Comparison of ENCODE assay signal across 8 cellular contexts in the genomic region with DNA sequence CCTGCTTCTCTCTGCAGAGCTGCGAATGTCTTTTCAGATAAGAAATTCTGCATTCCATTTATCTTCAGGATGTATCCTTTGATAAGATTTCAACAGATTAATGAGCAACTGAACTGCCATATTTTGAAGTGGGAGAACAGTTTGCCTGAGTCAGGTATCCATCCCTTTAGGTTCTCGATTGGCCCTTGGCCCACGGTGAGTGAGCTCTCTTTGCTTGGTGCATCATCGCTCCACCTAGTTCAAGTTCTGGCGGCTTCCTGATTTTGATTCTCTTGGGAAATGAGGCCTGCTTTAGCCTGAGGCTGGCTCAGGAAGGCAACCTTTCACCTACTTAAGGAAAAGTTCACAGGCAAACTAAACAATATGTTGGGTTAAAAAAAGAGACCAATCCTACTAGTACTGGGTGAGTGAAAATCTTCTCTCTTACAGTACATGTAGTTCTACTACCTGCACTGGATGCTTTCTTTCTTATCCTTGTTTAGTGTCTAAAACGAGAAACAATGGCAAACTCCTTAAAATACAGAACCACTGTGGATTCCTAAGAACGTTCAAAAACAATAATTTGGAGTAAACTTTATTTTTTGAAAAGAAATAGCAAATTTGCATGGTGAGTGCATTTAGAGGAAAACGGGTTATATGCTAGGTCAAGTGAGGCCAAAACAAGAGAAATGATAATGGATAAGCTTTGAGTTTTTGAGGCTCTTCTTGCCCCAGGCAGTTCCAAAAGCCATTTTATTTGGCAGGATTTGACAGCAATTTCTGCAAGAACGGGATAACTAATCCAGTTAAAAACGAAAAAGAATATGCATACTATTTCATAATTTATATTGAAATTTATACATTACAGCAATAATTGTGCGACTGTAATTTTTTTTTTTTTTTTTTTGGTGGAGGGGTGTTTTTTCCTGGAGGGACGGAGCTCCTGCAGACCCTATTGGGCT. TPM values are rescaled to one million over a fixed set of nuclear protein-coding genes. Genes with fewer than 3 reads are reported as not detected.
A peak's percentile ranks its signal among the peaks of the same experiment; 100 is the strongest.
DNase-seq lines count a peak whose midpoint lies in the region; TF ChIP-seq lines count a peak whose summit lies in the region.

No MANE protein-coding gene starts in this region.

- no peaks in the 10 kb centered on the region for H3K27me3 ChIP-seq in A673 (replicated peaks; ENCODE audit: insufficient read depth, low read depth, low read length, poor library complexity)
- no peaks in the 10 kb centered on the region for H3K27me3 ChIP-seq in Peyer's patch
- H3K27me3 ChIP-seq in endodermal cell (ENCODE audit: control insufficient read depth, insufficient read depth, low read length, poor library complexity, severe bottlenecking), result peaks cover 17% of the 10 kb centered on the region

- no peak overlapping the region for H3K9ac ChIP-seq in endodermal cell (ENCODE audit: extremely low read depth, low read length, poor library complexity, severe bottlenecking)

- peak overlapping the region; percentile 97 for H3K27ac ChIP-seq in A673 (ENCODE audit: low read depth, low read length, poor library complexity, severe bottlenecking)
- H3K27ac ChIP-seq in Peyer's patch, result peak overlapping the region; percentile 94 to 97 (median 96)
- H3K27ac ChIP-seq in endodermal cell (ENCODE audit: low read depth, low read length), result peak overlapping the region; percentile 1
- H3K27ac ChIP-seq in mesodermal cell (ENCODE audit: low read depth, low read length, severe bottlenecking), result peak overlapping the region; percentile 87

- 32 to 48% methylated on average over 5 to 12 of the region's 12 CpGs for WGBS in endodermal cell (ENCODE audit: insufficient coverage in 1 of 2, insufficient read length in 1 of 2), 2 experiments
- WGBS in mesodermal cell (ENCODE audit: insufficient coverage in 2 of 2), 2 experiments, result 24 to 68% methylated on average over 3 to 5 of the region's 12 CpGs

- H3K36me3 ChIP-seq in A673 (ENCODE audit: insufficient read depth, low read length, poor library complexity, severe bottlenecking) (no peaks in the 10 kb centered on the region), Peyer's patch (no peaks in the 10 kb centered on the region), endodermal cell (ENCODE audit: control insufficient read depth, insufficient read depth, low read length) (no peaks in the 10 kb centered on the region), mesodermal cell (ENCODE audit: control insufficient read depth, insufficient read depth, low read length) (no peaks in the 10 kb centered on the region)

- in situ Hi-C loops in GM13977 (cut with MboI; ENCODE audit: low pct_unique_long_range_greater_than_20kb, low sequenced_read_pairs, unreplicated experiment), result no loop called here

- H3K4me3 ChIP-seq in A673 (ENCODE audit: low read depth, low read length, poor library complexity, severe bottlenecking) (peak overlapping the region; percentile 89), GM12864 (ENCODE audit: low read depth, low read length) (peak overlapping the region; percentile 94), Peyer's patch (peak overlapping the region; percentile 93 to 96 (median 94)), endodermal cell (ENCODE audit: low read length) (peak overlapping the region; percentile 73), mesodermal cell (ENCODE audit: extremely low read depth, insufficient read depth, low read length, poor library complexity, severe bottlenecking) (peak overlapping the region; percentile 97)

- H3K4me1 Mint-ChIP-seq in endodermal cell, result peaks cover 9% of the 10 kb centered on the region

- H3K4me3 Mint-ChIP-seq in endodermal cell, result no peak overlapping the region

- intact Hi-C loops in A673 (cut with micrococcal nuclease; ENCODE audit: unreplicated experiment), result loop anchor here (5.0 kb wide), 1 partner anchor 153 kb away; no protein-coding TSS in a partner anchor

- DNase-seq in A673 (ENCODE audit: low spot score) (peak; percentile 39), GM12864 (ENCODE audit: low read depth) (no peak), Peyer's patch (peak in 1 of 3 donors; percentile 59), endodermal cell (peak; percentile 76), ureter (ENCODE audit: low spot score) (peak; percentile 62), NCI-H187 (lab: John Stamatoyannopoulos, UW) (no peak), GM13977 (ENCODE audit: low spot score) (no peak)

- TF ChIP-seq POLR2A in Peyer's patch (IDR thresholded peaks at IDR 0.05), result no peak

- H3K9me3 ChIP-seq in A673 (ENCODE audit: low read depth, low read length, poor library complexity, severe bottlenecking) (no peaks in the 10 kb centered on the region), Peyer's patch (no peaks in the 10 kb centered on the region), endodermal cell (ENCODE audit: control insufficient read depth, low read length) (no peaks in the 10 kb centered on the region), mesodermal cell (ENCODE audit: control insufficient read depth, low read length) (no peaks in the 10 kb centered on the region)

- no peaks in the 10 kb centered on the region for H3K36me3 Mint-ChIP-seq in endodermal cell (ENCODE audit: low read depth)

- CTCF ChIA-PET in A673 (lab: Charles Lee), result interaction anchor here (0.7 kb wide), 1 partner anchor 151 kb away, joined by 8 read pairs; no protein-coding TSS in a partner anchor

- TF ChIP-seq CTCF in A673 (conservative IDR thresholded peaks at IDR 0.05; ENCODE audit: low read depth, low read length) (no peak), GM12864 (IDR thresholded peaks at IDR 0.05; ENCODE audit: low read depth, low read length, missing control alignments) (no peak), Peyer's patch (IDR thresholded peaks at IDR 0.05) (no peak), endodermal cell (conservative IDR thresholded peaks at IDR 0.05) (no peak), GM13977 (IDR thresholded peaks at IDR 0.05; ENCODE audit: extremely low read depth, insufficient read depth, missing control alignments) (no peak)

- POLR2A ChIA-PET in A673 (lab: Charles Lee; ENCODE audit: low non-redundant PET), result interaction anchor here (0.6 to 0.7 kb wide), 2 partner anchors 62 to 514 kb away, joined by 3 to 7 read pairs; no protein-coding TSS in a partner anchor

- no TSS peak for BruUV-seq in A673 (replicated peaks; lab: Mats Ljungman, UMichigan)

- peaks cover 9% of the 10 kb centered on the region for H3K27me3 Mint-ChIP-seq in endodermal cell (ENCODE audit: insufficient read depth)

- no peaks in the 10 kb centered on the region for H3K9me3 Mint-ChIP-seq in endodermal cell

- H3K4me1 ChIP-seq in A673 (ENCODE audit: insufficient read depth, low read length, poor library complexity, severe bottlenecking), result peaks cover 28% of the 10 kb centered on the region
- H3K4me1 ChIP-seq in Peyer's patch, result peaks cover 0 to 29% (median 4%) of the 10 kb centered on the region in 4 donors
- H3K4me1 ChIP-seq in endodermal cell (ENCODE audit: control insufficient read depth, insufficient read depth, low read length), result no peaks in the 10 kb centered on the region
- H3K4me1 ChIP-seq in mesodermal cell (ENCODE audit: control insufficient read depth, insufficient read depth, low read length, poor library complexity, severe bottlenecking), result peaks cover 25% of the 10 kb centered on the region

- peak overlapping the region; percentile 27 for H3K27ac Mint-ChIP-seq in endodermal cell

RNA-seq across cellular contexts. Expression of a gene that starts 0.8 kb away (rescaled TPM):
- total RNA-seq in A673 (2021), result 155 and 163 TPM in 2 replicates
- total RNA-seq in Peyer's patch, result 10 to 100 TPM; 25.6 to 52.2 (median 47.2) TPM
- 10 to 100 TPM; 65.2 to 65.7 TPM for total RNA-seq in endodermal cell
- polyA plus RNA-seq in endodermal cell (2013, experiment 1 of 2), result 73.4 TPM
- polyA plus RNA-seq in endodermal cell (2013, experiment 2 of 2), result 77.9 TPM
- polyA plus RNA-seq in mesodermal cell (2013, experiment 1 of 2), result 106 TPM
- 110 TPM for polyA plus RNA-seq in mesodermal cell (2013, experiment 2 of 2)
- total RNA-seq in ureter, result 124 TPM

Comparison
In these comparisons a context has a peak if more than half of its experiments do, and no peak if none do; other contexts are left out.
1. DNase-seq: peak in A673 (single experiment), endodermal cell (single experiment) and ureter (single experiment); none in GM12864 (single experiment), NCI-H187 (0 of 2) and GM13977 (single experiment).
2. H3K27ac ChIP-seq: peak in every context shown above with its lines; median percentile 97 in A673; 96 in Peyer's patch; 87 in mesodermal cell; 1 in endodermal cell.
3. Peak in every context shown above with its lines, with median percentiles within 50 percentile points of each other: H3K4me3 ChIP-seq.